26 cellular contexts compared by ENCODE assay signal in genomic region chrX:150777328-150777992, GRCh38.
"Had no signal": no experiment of that assay in that cellular context is flagged by ENCODE, and none has a peak within 500 bp of the region (broad histone marks: within the 10 kb centered on the region; RNA-seq: fewer than 3 reads in every experiment).

No MANE protein-coding gene starts in this region.

- H3K9ac ChIP-seq: neural progenitor cell, parathyroid adenoma had no signal

- ATAC-seq: right cardiac atrium; right lobe of liver; stimulated activated effector memory CD8-positive, alpha-beta T cell treated with anti-CD3 and anti-CD28 coated beads, Interleukin-12 subunit alpha, Interleukin-12 subunit beta, amount 100 ng/mL, for 72 hours; stimulated activated naive B cell treated with anti-CD40 and anti-IgM and Interleukin-4, amounts not matched to agents 10 μg/mL and 1 μg/mL and 100 μg/mL, for 72 hours had no signal

- H3K4me3 Mint-ChIP-seq: nephron; stimulated activated effector memory CD8-positive, alpha-beta T cell treated with anti-CD3 and anti-CD28 coated beads, Interleukin-12 subunit alpha, Interleukin-12 subunit beta, amount 100 ng/mL, for 72 hours; stimulated activated naive B cell treated with anti-CD40 and anti-IgM and Interleukin-4, amounts not matched to agents 10 μg/mL and 1 μg/mL and 100 μg/mL, for 72 hours; stimulated activated naive CD8-positive, alpha-beta T cell treated with anti-CD3 and anti-CD28 coated beads, Interleukin-15, Interleukin-2, amounts not matched to agents 100 ng/mL and 50 ng/mL, for 24 hours had no signal

- DNase-seq: occipital lobe; ovary; psoas muscle; right lobe of liver; sigmoid colon; small intestine; stimulated activated CD4-positive, alpha-beta T cell treated with anti-CD3 and anti-CD28 coated beads, Interleukin-15, amount 100 ng/mL, for 24 hours; stimulated activated CD4-positive, alpha-beta T cell treated with anti-CD3 and anti-CD28 coated beads, Interleukin-2, amount 100 ng/mL, for 24 hours; stimulated activated CD4-positive, alpha-beta T cell treated with anti-CD3 and anti-CD28 coated beads, Interleukin-2, amount 100 ng/mL, for 48 hours; stimulated activated CD4-positive, alpha-beta T cell treated with anti-CD3 and anti-CD28 coated beads, Interleukin-4, amount 100 ng/mL, for 24 hours; stimulated activated naive B cell treated with anti-CD40 and anti-IgM and Interleukin-4, amounts not matched to agents 10 μg/mL and 1 μg/mL and 100 μg/mL, for 72 hours; stimulated activated naive CD4-positive, alpha-beta T cell treated with Interleukin-2 at 50 U/mL for 16 hours; stomach; thyroid gland; trophoblast cell; upper lobe of left lung had no signal

- H3K27ac Mint-ChIP-seq: nephron; neural progenitor cell; progenitor cell of endocrine pancreas; stimulated activated effector memory CD8-positive, alpha-beta T cell treated with anti-CD3 and anti-CD28 coated beads, Interleukin-12 subunit alpha, Interleukin-12 subunit beta, amount 100 ng/mL, for 72 hours; stimulated activated naive B cell treated with anti-CD40 and anti-IgM and Interleukin-4, amounts not matched to agents 10 μg/mL and 1 μg/mL and 100 μg/mL, for 72 hours; stimulated activated naive CD8-positive, alpha-beta T cell treated with anti-CD3 and anti-CD28 coated beads, Interleukin-15, Interleukin-2, amounts not matched to agents 100 ng/mL and 50 ng/mL, for 24 hours had no signal

- H3K4me1 ChIP-seq: neural progenitor cell, parathyroid adenoma, psoas muscle, right lobe of liver, sigmoid colon, stomach, thyroid gland, upper lobe of left lung, vagina had no signal

- H3K36me3 ChIP-seq: neural progenitor cell, ovary, right lobe of liver, thoracic aorta, thyroid gland, vagina had no signal

- H3K27me3 ChIP-seq: neural progenitor cell, ovary, right lobe of liver, sigmoid colon, stomach, thyroid gland, tibial nerve, upper lobe of left lung, vagina had no signal

- H3K4me1 Mint-ChIP-seq: nephron had no signal

- H3K4me3 ChIP-seq: neural progenitor cell, ovary, psoas muscle, right lobe of liver, sigmoid colon, stomach, thoracic aorta, thyroid gland, tibial nerve, upper lobe of left lung, vagina had no signal

- H3K9me3 ChIP-seq: ovary, psoas muscle, right lobe of liver, sigmoid colon, stomach, thoracic aorta, thyroid gland, tibial nerve, upper lobe of left lung, vagina had no signal

- H3K27me3 Mint-ChIP-seq: progenitor cell of endocrine pancreas; stimulated activated naive B cell treated with anti-CD40 and anti-IgM and Interleukin-4, amounts not matched to agents 10 μg/mL and 1 μg/mL and 100 μg/mL, for 72 hours; stimulated activated naive CD8-positive, alpha-beta T cell treated with anti-CD3 and anti-CD28 coated beads, Interleukin-15, Interleukin-2, amounts not matched to agents 100 ng/mL and 50 ng/mL, for 24 hours had no signal

- H3K36me3 Mint-ChIP-seq: stimulated activated effector memory CD8-positive, alpha-beta T cell treated with anti-CD3 and anti-CD28 coated beads, Interleukin-12 subunit alpha, Interleukin-12 subunit beta, amount 100 ng/mL, for 72 hours; stimulated activated naive B cell treated with anti-CD40 and anti-IgM and Interleukin-4, amounts not matched to agents 10 μg/mL and 1 μg/mL and 100 μg/mL, for 72 hours had no signal

- H3K27ac ChIP-seq: neural progenitor cell, ovary, parathyroid adenoma, psoas muscle, right lobe of liver, sigmoid colon, stomach, thoracic aorta, thyroid gland, tibial nerve, upper lobe of left lung, vagina had no signal

- H3K9me3 Mint-ChIP-seq: stimulated activated effector memory CD8-positive, alpha-beta T cell treated with anti-CD3 and anti-CD28 coated beads, Interleukin-12 subunit alpha, Interleukin-12 subunit beta, amount 100 ng/mL, for 72 hours; stimulated activated naive B cell treated with anti-CD40 and anti-IgM and Interleukin-4, amounts not matched to agents 10 μg/mL and 1 μg/mL and 100 μg/mL, for 72 hours; stimulated activated naive CD8-positive, alpha-beta T cell treated with anti-CD3 and anti-CD28 coated beads, Interleukin-15, Interleukin-2, amounts not matched to agents 100 ng/mL and 50 ng/mL, for 24 hours had no signal
